Comparison of ENCODE assay signal across 18 cellular contexts in the genomic region with DNA sequence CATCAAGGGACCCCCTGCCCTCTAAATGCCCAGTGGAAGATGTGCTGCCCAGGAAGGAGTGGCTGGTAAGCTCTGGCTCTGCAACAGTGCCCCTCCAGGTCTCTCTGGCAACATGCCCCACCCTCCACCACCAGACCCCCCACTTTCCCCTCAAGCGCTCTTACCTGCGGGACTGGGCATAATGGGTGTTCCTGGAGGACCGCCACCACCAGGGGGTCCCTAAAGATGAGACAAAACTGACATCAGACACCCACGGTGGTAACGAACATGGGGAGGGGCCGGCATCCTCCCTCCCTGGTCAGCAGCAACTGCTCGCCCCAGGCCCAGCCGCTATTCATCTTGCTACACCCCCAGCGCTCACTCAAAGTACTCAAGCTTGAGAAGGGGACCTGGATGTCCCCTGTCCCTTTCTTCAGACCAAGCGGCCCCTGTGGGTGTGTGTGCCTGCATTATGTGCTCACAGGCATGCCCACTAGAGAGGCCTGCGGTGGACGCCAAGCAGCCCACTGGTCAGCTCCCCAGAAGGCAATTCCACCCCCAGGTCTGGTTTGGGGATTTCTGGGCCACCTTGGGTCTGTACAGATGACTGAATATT.
"Had no signal": no experiment of that assay in that cellular context is flagged by ENCODE, and none has a peak within 500 bp of the region (broad histone marks: within the 10 kb centered on the region; RNA-seq: fewer than 3 reads in every experiment).

No MANE protein-coding gene starts in this region.

- DNase-seq: effector CD4-positive, alpha-beta T cell; foreskin melanocyte; heart left ventricle; hippocampal formation; kidney glomerular epithelial cell; mammary epithelial cell; mucosa of descending colon; natural killer cell; nucleus accumbens; pancreas; spleen; stimulated activated CD4-positive, alpha-beta T cell treated with anti-CD3 and anti-CD28 coated beads, Interleukin-2, amount 100 ng/mL, for 24 hours; stimulated activated CD4-positive, alpha-beta T cell treated with anti-CD3 and anti-CD28 coated beads, Interleukin-4, amount 100 ng/mL, for 4 hours; stimulated activated naive CD4-positive, alpha-beta T cell treated with Interleukin-2 at 50 U/mL for 16 hours had no signal

- H3K4me3 ChIP-seq: coronary artery, heart left ventricle, mucosa of descending colon, neural progenitor cell, pancreas, spleen had no signal

- H3K27ac Mint-ChIP-seq: natural killer cell, neural progenitor cell, progenitor cell of endocrine pancreas, type B pancreatic cell had no signal

- H3K4me3 Mint-ChIP-seq: natural killer cell, neural progenitor cell, type B pancreatic cell had no signal

- H3K4me1 ChIP-seq: pancreas had no signal

- H3K9ac ChIP-seq: neural progenitor cell had no signal

- H3K27ac ChIP-seq: heart left ventricle, neural progenitor cell, pancreas, spleen had no signal

- H3K27me3 Mint-ChIP-seq: progenitor cell of endocrine pancreas, type B pancreatic cell had no signal

- H3K4me2 ChIP-seq: neural progenitor cell had no signal

- H3K9me3 Mint-ChIP-seq: natural killer cell, neural progenitor cell, type B pancreatic cell had no signal

- ATAC-seq: heart left ventricle, mucosa of descending colon, natural killer cell, pancreas had no signal

- H3K9me3 ChIP-seq: heart left ventricle, mucosa of descending colon, pancreas, spleen had no signal

- H3K36me3 ChIP-seq: neural progenitor cell had no signal

- H3K27me3 ChIP-seq: heart left ventricle, neural progenitor cell, pancreas, spleen had no signal

- H2AFZ ChIP-seq: neural progenitor cell had no signal
